In genomic region chr14:68934034-68934433, GRCh38 we compare ENCODE assay signal across 13 cellular contexts. TPM values are rescaled to one million over a fixed set of nuclear protein-coding genes. Genes with fewer than 3 reads are reported as not detected.
DNase-seq lines count a peak whose midpoint lies in the region; ATAC-seq and TF ChIP-seq lines count a peak whose summit lies in the region.
"Had no signal": no experiment of that assay in that cellular context is flagged by ENCODE, and none has a peak within 500 bp of the region (broad histone marks: within the 10 kb centered on the region; RNA-seq: fewer than 3 reads in every experiment).

No MANE protein-coding gene starts in this region.

- H3K27me3 ChIP-seq in IMR-90 (ENCODE audit: control insufficient read depth, insufficient read depth, low read length) (no peaks in the 10 kb centered on the region), ascending aorta (no peaks in the 10 kb centered on the region), muscle layer of duodenum (ENCODE audit: low read depth, low read length) (no peaks in the 10 kb centered on the region), stomach smooth muscle (ENCODE audit: control insufficient read depth in 1 of 2, insufficient read depth in 2 of 2, low read length in 2 of 2) (no peaks in the 10 kb centered on the region), mesendoderm (ENCODE audit: insufficient read depth, low read length, poor library complexity) (no peaks in the 10 kb centered on the region)
- H3K27me3 ChIP-seq: BLaER1 had no signal

- peaks cover 72% of the 10 kb centered on the region for H3K9me1 ChIP-seq in IMR-90 (ENCODE audit: insufficient read depth, low read length)

- H3K27ac ChIP-seq in IMR-90 (ENCODE audit: insufficient read depth, low read length) (peak overlapping the region; percentile 19; the same call in 1 of the 2 replicates), ascending aorta (peak overlapping the region; percentile 93), muscle layer of duodenum (ENCODE audit: low read length) (peak overlapping the region; percentile 63), stomach smooth muscle (ENCODE audit: low read length) (peak overlapping the region; percentile 95), mesendoderm (ENCODE audit: low read depth, low read length) (no peak overlapping the region)
- H3K27ac ChIP-seq: BLaER1 had no signal

- H3K79me2 ChIP-seq in mesendoderm (ENCODE audit: control insufficient read depth, insufficient read depth, low read length), result peaks cover 82% of the 10 kb centered on the region

- POLR2A ChIA-PET in IMR-90 (lab: Charles Lee; ENCODE audit: unreplicated experiment), result interaction anchor here (0.7 kb wide), 1 partner anchor 58 kb away, joined by 10 read pairs; no protein-coding TSS in a partner anchor

- H3K4me3 ChIP-seq in IMR-90 (ENCODE audit: insufficient read depth, low read depth, low read length) (no peak overlapping the region), ascending aorta (no peak overlapping the region), muscle layer of duodenum (ENCODE audit: low read depth in 1 of 2, low read length in 2 of 2) (no peak overlapping the region), stomach smooth muscle (ENCODE audit: low read length in 2 of 2) (peak overlapping the region in 1 of 2 donors; percentile 15), mesendoderm (ENCODE audit: low read length) (no peak overlapping the region)
- H3K4me3 ChIP-seq: BLaER1, left ventricle myocardium inferior had no signal

- in situ Hi-C loops in IMR-90 (cut with MboI; ENCODE audit: low sequenced_read_pairs), result no loop called here

- H3K79me1 ChIP-seq in IMR-90 (ENCODE audit: low read depth in 1 of 2, low read length in 2 of 2) (peaks cover 0 to 80% of the 10 kb centered on the region in 2 experiments; a peak in 2 of 4 replicates), mesendoderm (ENCODE audit: low read length) (peaks cover 32% of the 10 kb centered on the region)

- H3K18ac ChIP-seq in IMR-90 (ENCODE audit: low read depth, low read length), result no peak overlapping the region
- H3K18ac ChIP-seq in mesendoderm (ENCODE audit: low read length), result no peak overlapping the region

- H2BK20ac ChIP-seq in IMR-90 (ENCODE audit: low read depth, low read length), result no peak overlapping the region

- H3K4ac ChIP-seq in IMR-90 (ENCODE audit: low read depth, low read length) (no peak overlapping the region), mesendoderm (ENCODE audit: low read depth, low read length) (no peak overlapping the region)

- BruUV-seq in IMR-90 (replicated peaks; lab: Mats Ljungman, UMichigan), result no TSS peak

- intact Hi-C loops in IMR-90 (cut with micrococcal nuclease) (no loop called here), ascending aorta (cut with DNase I) (no loop called here)

- H3K4me2 ChIP-seq in IMR-90 (ENCODE audit: low read depth, low read length) (no peak overlapping the region), mesendoderm (ENCODE audit: low read length) (no peak overlapping the region)
- H3K4me2 ChIP-seq: BLaER1 had no signal

- H2BK5ac ChIP-seq in IMR-90 (ENCODE audit: low read depth, low read length, poor library complexity, severe bottlenecking) (peak overlapping the region; percentile 9), mesendoderm (ENCODE audit: low read length) (no peak overlapping the region)

- dilution Hi-C loops in IMR-90 (cut with HindIII; ENCODE audit: low sequenced_read_pairs, unreplicated experiment), result no loop called here

- H2AK9ac ChIP-seq in IMR-90 (replicated peaks; ENCODE audit: low read depth, low read length, poor library complexity), result no peak overlapping the region

- no peak for ATAC-seq in IMR-90 (ENCODE audit: low read depth)

- TF ChIP-seq RAD21 in IMR-90 (IDR thresholded peaks at IDR 0.05; ENCODE audit: low read length), result no peak

- H3K23ac ChIP-seq in IMR-90 (ENCODE audit: low read depth, low read length) (peak overlapping the region; percentile 48), mesendoderm (ENCODE audit: low read length) (no peak overlapping the region)

- peak overlapping the region; percentile 5 for H3K14ac ChIP-seq in IMR-90 (replicated peaks; ENCODE audit: low read depth, low read length)

- CTCF ChIA-PET in IMR-90 (lab: Yijun Ruan, JAX), result interaction anchor here (0.6 kb wide), 1 partner anchor 783 kb away, joined by 4 read pairs; no protein-coding TSS in a partner anchor

- H3K9me3 ChIP-seq in IMR-90 (ENCODE audit: control insufficient read depth, insufficient read depth, low read length), result no peaks in the 10 kb centered on the region
- H3K9me3 ChIP-seq in ascending aorta, result no peaks in the 10 kb centered on the region
- H3K9me3 ChIP-seq in muscle layer of duodenum (ENCODE audit: control insufficient read depth in 1 of 2, low read length in 2 of 2), result no peaks in the 10 kb centered on the region
- H3K9me3 ChIP-seq in stomach smooth muscle (ENCODE audit: control insufficient read depth in 2 of 2, low read length in 2 of 2), result no peaks in the 10 kb centered on the region
- H3K9me3 ChIP-seq: BLaER1, left ventricle myocardium inferior had no signal

- H2AFZ ChIP-seq in IMR-90 (replicated peaks; ENCODE audit: low read length, poor library complexity), result no peak overlapping the region

- H3K9ac ChIP-seq in IMR-90 (ENCODE audit: low read depth, low read length) (no peak overlapping the region), stomach smooth muscle (ENCODE audit: low read length in 2 of 2) (peak overlapping the region in 1 of 2 donors; percentile 44), mesendoderm (ENCODE audit: low read length) (no peak overlapping the region)
- H3K9ac ChIP-seq: BLaER1 had no signal

- H4K91ac ChIP-seq in IMR-90 (ENCODE audit: insufficient read depth, low read depth, low read length), result no peak overlapping the region

- TF ChIP-seq CTCF in IMR-90 (conservative IDR thresholded peaks at IDR 0.05; ENCODE audit: low read depth, low read length), result no peak
- TF ChIP-seq CTCF in ascending aorta (IDR thresholded peaks at IDR 0.05), result no peak

- WGBS in IMR-90 (ENCODE audit: extremely low coverage in 2 of 2, insufficient read length in 1 of 2), 2 experiments, result 46% methylated on average over 5 of the region's 9 CpGs; no CpG with 5 or more reads in 1 of the 2 experiments
- WGBS in mesendoderm (ENCODE audit: extremely low coverage, insufficient coverage, low lambda C conversion rate), result no CpG with 5 or more reads among the region's 9 CpGs

- no peak overlapping the region for H4K5ac ChIP-seq in IMR-90 (ENCODE audit: low read depth, low read length)
- no peak overlapping the region for H4K5ac ChIP-seq in mesendoderm (ENCODE audit: low read length)

- no peak overlapping the region; a peak in 2 of 4 replicates for H4K8ac ChIP-seq in IMR-90 (ENCODE audit: low read depth in 2 of 2, low read length in 2 of 2)
- H4K8ac ChIP-seq in mesendoderm (ENCODE audit: low read depth, low read length), result no peak overlapping the region

- H4K20me1 ChIP-seq in IMR-90 (ENCODE audit: insufficient read depth, low read length), result peaks cover 100% of the 10 kb centered on the region

- H3K56ac ChIP-seq in IMR-90 (ENCODE audit: extremely low read depth, insufficient read depth, low read length) (no peak overlapping the region), mesendoderm (ENCODE audit: low read length) (no peak overlapping the region)

- DNase-seq in IMR-90, result peak; percentile 40
- no peak for DNase-seq in ascending aorta (ENCODE audit: low spot score in 2 of 2)
- DNase-seq in NCI-H774 (lab: John Stamatoyannopoulos, UW), result no peak
- no peak for DNase-seq in SIG-M5 (lab: John Stamatoyannopoulos, UW)
- no peak for DNase-seq in mesendoderm
- DNase-seq: activated CD8-positive, alpha-beta memory T cell treated with anti-CD3 and anti-CD28 coated beads for 24 hours; amygdala; left ventricle myocardium inferior; NCI-H1930; SHP77 treated with DMSO at 0.1 percent for 48 hours had no signal

- H2AK5ac ChIP-seq in IMR-90 (ENCODE audit: low read depth, low read length) (no peak overlapping the region), mesendoderm (ENCODE audit: low read length) (no peak overlapping the region)

- H3K36me3 ChIP-seq in IMR-90 (ENCODE audit: control insufficient read depth, insufficient read depth, low read length), result peaks cover 46% of the 10 kb centered on the region
- H3K36me3 ChIP-seq in ascending aorta, result peaks cover 10 to 17% of the 10 kb centered on the region in 2 donors
- H3K36me3 ChIP-seq in muscle layer of duodenum (ENCODE audit: control insufficient read depth in 1 of 2, insufficient read depth in 2 of 2, low read length in 2 of 2), result no peaks in the 10 kb centered on the region
- peaks cover 4 to 5% of the 10 kb centered on the region in 2 donors for H3K36me3 ChIP-seq in stomach smooth muscle (ENCODE audit: control insufficient read depth in 2 of 2, insufficient read depth in 2 of 2, low read length in 2 of 2)
- H3K36me3 ChIP-seq in mesendoderm (ENCODE audit: control insufficient read depth, insufficient read depth, low read length), result no peaks in the 10 kb centered on the region
- H3K36me3 ChIP-seq: left ventricle myocardium inferior had no signal

- H2BK120ac ChIP-seq in IMR-90 (ENCODE audit: low read depth, low read length), result no peak overlapping the region
- no peak overlapping the region for H2BK120ac ChIP-seq in mesendoderm (ENCODE audit: low read depth, low read length)

- H2BK15ac ChIP-seq in IMR-90 (ENCODE audit: low read depth, low read length), result no peak overlapping the region
- H2BK15ac ChIP-seq in mesendoderm (replicated peaks; ENCODE audit: low read depth), result no peak overlapping the region

- no peak for TF ChIP-seq POLR2A in IMR-90 (IDR thresholded peaks at IDR 0.05; ENCODE audit: low read depth, low read length)

- H3K4me1 ChIP-seq in IMR-90 (ENCODE audit: control insufficient read depth, insufficient read depth, low read length) (peaks cover 61% of the 10 kb centered on the region), ascending aorta (peaks cover 49 to 94% of the 10 kb centered on the region in 2 donors), muscle layer of duodenum (ENCODE audit: control insufficient read depth in 1 of 2, insufficient read depth in 2 of 2, low read length in 2 of 2) (peaks cover 25 to 54% of the 10 kb centered on the region in 2 donors), stomach smooth muscle (ENCODE audit: control insufficient read depth, insufficient read depth, low read length) (peaks cover 95% of the 10 kb centered on the region), mesendoderm (ENCODE audit: control insufficient read depth, low read depth, low read length) (peaks cover 22% of the 10 kb centered on the region)

RNA-seq across cellular contexts. Expression of gene ACTN1, which starts 45.1 kb away (rescaled TPM):
- total RNA-seq in IMR-90 (2012; rRNA removed), result 648 and 684 TPM in 2 replicates
- 766 and 895 TPM in 2 replicates for polyA plus RNA-seq in IMR-90 (2012; rRNA removed)
- polyA plus RNA-seq in IMR-90 (2012; cell fraction: cytosol; rRNA removed), result 676 and 750 TPM in 2 replicates
- 1,803 and 1,926 TPM in 2 replicates for polyA plus RNA-seq in IMR-90 (2012; cell fraction: nucleus; rRNA removed; ENCODE audit: low replicate concordance)
- 814 TPM for total RNA-seq in ascending aorta
- polyA plus RNA-seq in mesendoderm (2013, experiment 1 of 2), result 242 TPM
- 251 TPM for polyA plus RNA-seq in mesendoderm (2013, experiment 2 of 2)
